15 cellular contexts compared by ENCODE assay signal in the genomic region with DNA sequence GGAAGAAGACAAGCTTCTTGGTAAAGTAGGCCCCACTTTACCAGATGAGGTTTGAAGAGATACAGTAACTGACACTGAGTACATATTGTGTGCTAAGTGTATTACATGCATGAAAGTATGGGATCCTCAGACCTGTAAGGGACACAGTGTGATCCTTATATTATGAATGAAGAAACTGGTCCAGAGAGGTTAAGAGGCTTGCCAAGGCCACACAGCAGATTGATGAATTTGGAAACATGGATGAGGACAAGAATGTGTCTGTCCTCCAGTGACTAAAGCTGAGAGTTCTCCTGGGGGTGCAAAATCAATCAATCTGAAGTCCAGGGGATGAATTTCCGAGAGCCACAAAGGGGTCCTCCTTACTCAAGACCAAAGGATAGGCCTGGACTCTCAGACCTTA.
"Had no signal": no experiment of that assay in that cellular context is flagged by ENCODE, and none has a peak within 500 bp of the region (broad histone marks: within the 10 kb centered on the region; RNA-seq: fewer than 3 reads in every experiment).

No MANE protein-coding gene starts in this region.

- H3K4me1 ChIP-seq: heart right ventricle, prostate gland had no signal

- H3K4me3 Mint-ChIP-seq: activated CD4-positive, alpha-beta memory T cell treated with anti-CD3 and anti-CD28 coated beads for 36 hours; activated naive CD4-positive, alpha-beta T cell treated with anti-CD3 and anti-CD28 coated beads for 36 hours; activated naive CD8-positive, alpha-beta T cell treated with anti-CD3 and anti-CD28 coated beads, Interleukin-2, amount 10 ng/mL, durations not matched to agents 7 days and 5 days; activated T-cell treated with anti-CD3 and anti-CD28 coated beads, Interleukin-2, amount 50 U/mL, for 72 hours; endodermal cell; naive thymus-derived CD4-positive, alpha-beta T cell had no signal

- H3K4me1 Mint-ChIP-seq: activated naive CD8-positive, alpha-beta T cell treated with anti-CD3 and anti-CD28 coated beads, Interleukin-2, amount 10 ng/mL, durations not matched to agents 7 days and 5 days; endodermal cell; naive thymus-derived CD4-positive, alpha-beta T cell had no signal

- H3K9me3 Mint-ChIP-seq: activated CD4-positive, alpha-beta memory T cell treated with anti-CD3 and anti-CD28 coated beads for 36 hours; activated naive CD4-positive, alpha-beta T cell treated with anti-CD3 and anti-CD28 coated beads for 36 hours; activated naive CD8-positive, alpha-beta T cell treated with anti-CD3 and anti-CD28 coated beads, Interleukin-2, amount 10 ng/mL, durations not matched to agents 7 days and 5 days; activated T-cell treated with anti-CD3 and anti-CD28 coated beads, Interleukin-2, amount 50 U/mL, for 72 hours; endodermal cell; naive thymus-derived CD4-positive, alpha-beta T cell had no signal

- H3K27ac Mint-ChIP-seq: activated CD4-positive, alpha-beta memory T cell treated with anti-CD3 and anti-CD28 coated beads for 36 hours; activated naive CD4-positive, alpha-beta T cell treated with anti-CD3 and anti-CD28 coated beads for 36 hours; activated naive CD8-positive, alpha-beta T cell treated with anti-CD3 and anti-CD28 coated beads, Interleukin-2, amount 10 ng/mL, durations not matched to agents 7 days and 5 days; activated T-cell treated with anti-CD3 and anti-CD28 coated beads, Interleukin-2, amount 50 U/mL, for 72 hours; endodermal cell had no signal

- H3K9me3 ChIP-seq: heart right ventricle, prostate gland had no signal

- H3K4me3 ChIP-seq: heart right ventricle, prostate gland had no signal

- H3K36me3 Mint-ChIP-seq: activated CD4-positive, alpha-beta memory T cell treated with anti-CD3 and anti-CD28 coated beads for 36 hours; activated naive CD8-positive, alpha-beta T cell treated with anti-CD3 and anti-CD28 coated beads, Interleukin-2, amount 10 ng/mL, durations not matched to agents 7 days and 5 days; naive thymus-derived CD4-positive, alpha-beta T cell had no signal

- DNase-seq: activated CD4-positive, alpha-beta memory T cell treated with anti-CD3 and anti-CD28 coated beads for 36 hours; activated CD4-positive, alpha-beta T cell treated with anti-CD3 and anti-CD28 coated beads for 48 hours; activated effector memory CD4-positive, alpha-beta T cell treated with Interleukin-2 at 50 U/mL for 16 hours; activated naive CD4-positive, alpha-beta T cell treated with anti-CD3 and anti-CD28 coated beads for 36 hours; activated naive CD8-positive, alpha-beta T cell treated with anti-CD3 and anti-CD28 coated beads, Interleukin-2, amount 10 ng/mL, durations not matched to agents 7 days and 5 days; activated T-cell treated with anti-CD3 and anti-CD28 coated beads, Interleukin-2, amount 50 U/mL, for 72 hours; amniotic stem cell; cortex of kidney; endodermal cell; heart right ventricle; left colon; naive thymus-derived CD4-positive, alpha-beta T cell; stimulated activated CD4-positive, alpha-beta T cell treated with anti-CD3 and anti-CD28 coated beads, Interleukin-4, amount 100 ng/mL, for 24 hours; stimulated activated naive CD4-positive, alpha-beta T cell treated with Interleukin-2 at 50 U/mL for 16 hours had no signal

- ATAC-seq: activated T-cell treated with anti-CD3 and anti-CD28 coated beads, Interleukin-2, amount 50 U/mL, for 72 hours; heart right ventricle; left colon; naive thymus-derived CD4-positive, alpha-beta T cell had no signal

- H3K27ac ChIP-seq: heart right ventricle, prostate gland had no signal

- H3K36me3 ChIP-seq: heart right ventricle, prostate gland had no signal
